ENCODE assay signal across 8 cellular contexts in the genomic region with DNA sequence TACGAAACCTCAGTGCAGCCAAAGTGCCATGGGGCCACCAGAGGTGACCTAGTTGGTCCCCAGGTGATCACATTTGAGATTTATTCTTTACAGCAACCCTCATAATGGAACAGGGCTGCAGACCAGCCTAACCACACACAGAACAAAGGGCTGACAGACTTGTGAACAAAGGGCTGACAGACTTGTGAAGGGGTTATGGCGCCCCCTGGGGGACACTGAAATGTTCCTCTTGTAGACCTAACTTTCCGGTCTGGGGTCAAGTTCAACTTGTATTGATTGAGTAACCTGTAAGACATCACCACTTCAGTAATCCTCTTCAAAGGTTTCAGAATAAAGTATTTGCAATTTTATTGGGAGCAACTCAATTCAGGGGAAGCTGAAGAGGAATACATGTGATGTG.
DNase-seq lines count a peak whose midpoint lies in the region; ATAC-seq and TF ChIP-seq lines count a peak whose summit lies in the region.

No MANE protein-coding gene starts in this region.

- no peaks in the 10 kb centered on the region for H3K36me3 ChIP-seq in A673 (ENCODE audit: insufficient read depth, low read length, poor library complexity, severe bottlenecking)
- no peaks in the 10 kb centered on the region for H3K36me3 ChIP-seq in mucosa of descending colon (ENCODE audit: low read depth)

- peaks cover 1% of the 10 kb centered on the region for H3K27me3 Mint-ChIP-seq in endothelial cell (ENCODE audit: unreplicated experiment)

- POLR2A ChIA-PET in A673 (lab: Charles Lee; ENCODE audit: low non-redundant PET): interaction anchor here (0.6 kb wide), 1 partner anchor 30 kb away, joined by 3 read pairs; no protein-coding TSS in a partner anchor

- intact Hi-C loops in A673 (cut with micrococcal nuclease; ENCODE audit: unreplicated experiment): loop anchor here (1.0 to 10.0 kb wide), 3 partner anchors 189 to 538 kb away; partner anchors contain the start of gene EIF1AX
- intact Hi-C loops in mucosa of descending colon (cut with DNase I, micrococcal nuclease): loop anchor here (5.0 to 10.0 kb wide), 2 partner anchors 188 to 190 kb away; no protein-coding TSS in a partner anchor

- peak; percentile 79 for TF ChIP-seq CTCF in A673 (conservative IDR thresholded peaks at IDR 0.05; ENCODE audit: low read depth, low read length)
- TF ChIP-seq CTCF in endothelial cell (IDR thresholded peaks at IDR 0.05; ENCODE audit: unreplicated experiment): peak; percentile 70
- TF ChIP-seq CTCF in mucosa of descending colon (IDR thresholded peaks at IDR 0.05): no peak

- H3K27me3 ChIP-seq in A673 (replicated peaks; ENCODE audit: insufficient read depth, low read depth, low read length, poor library complexity): no peaks in the 10 kb centered on the region

- H3K4me1 ChIP-seq in A673 (ENCODE audit: insufficient read depth, low read length, poor library complexity, severe bottlenecking) (no peaks in the 10 kb centered on the region), mucosa of descending colon (ENCODE audit: low read depth) (peaks cover 8% of the 10 kb centered on the region)

- CTCF ChIA-PET in A673 (lab: Charles Lee): no interaction called here

- no peaks in the 10 kb centered on the region for H3K9me3 Mint-ChIP-seq in endothelial cell (ENCODE audit: unreplicated experiment)

- H3K36me3 Mint-ChIP-seq in endothelial cell (ENCODE audit: low read depth, unreplicated experiment): no peaks in the 10 kb centered on the region

- H3K4me1 Mint-ChIP-seq in endothelial cell (ENCODE audit: unreplicated experiment): peaks cover 2% of the 10 kb centered on the region

- H3K4me3 Mint-ChIP-seq in endothelial cell (ENCODE audit: unreplicated experiment): no peak overlapping the region

- no peak overlapping the region for H3K27ac ChIP-seq in A673 (ENCODE audit: low read depth, low read length, poor library complexity, severe bottlenecking)

- H3K27ac Mint-ChIP-seq in endothelial cell (ENCODE audit: unreplicated experiment): no peak overlapping the region

- DNase-seq in A673 (ENCODE audit: low spot score) (peak; percentile 85), HT-29 (ENCODE audit: low spot score) (peak; percentile 92), endothelial cell (ENCODE audit: low spot score) (peak; percentile 67), mucosa of descending colon (peak; percentile 85 to 95 (median 85))
- peak; percentile 55 for DNase-seq in NK-92 treated with Interleukin-12 subunit alpha and Interleukin-12 subunit beta, amount 100 ng/mL, for 24 hours (lab: John Stamatoyannopoulos, UW)
- peak; percentile 88 for DNase-seq in activated CD8-positive, alpha-beta memory T cell treated with anti-CD3 and anti-CD28 coated beads for 24 hours
- DNase-seq in stimulated activated CD8-positive, alpha-beta memory T cell treated with anti-CD3 and anti-CD28 coated beads, Interleukin-4, amount 100 ng/mL, for 4 hours (ENCODE audit: low read depth in 2 of 2, low spot score in 1 of 2): peak; percentile 64 to 69

- no peaks in the 10 kb centered on the region for H3K9me3 ChIP-seq in A673 (ENCODE audit: low read depth, low read length, poor library complexity, severe bottlenecking)
- no peaks in the 10 kb centered on the region for H3K9me3 ChIP-seq in mucosa of descending colon

- no TSS peak for BruUV-seq in A673 (replicated peaks; lab: Mats Ljungman, UMichigan)

- ATAC-seq in GM18907 (IDR thresholded peaks at IDR 0.05; ENCODE audit: unreplicated experiment) (peak; percentile 76), mucosa of descending colon (peak; percentile 87)

- H3K4me3 ChIP-seq in A673 (ENCODE audit: low read depth, low read length, poor library complexity, severe bottlenecking) (no peak overlapping the region), mucosa of descending colon (no peak overlapping the region)
